38 cellular contexts compared by ENCODE assay signal in the genomic region with DNA sequence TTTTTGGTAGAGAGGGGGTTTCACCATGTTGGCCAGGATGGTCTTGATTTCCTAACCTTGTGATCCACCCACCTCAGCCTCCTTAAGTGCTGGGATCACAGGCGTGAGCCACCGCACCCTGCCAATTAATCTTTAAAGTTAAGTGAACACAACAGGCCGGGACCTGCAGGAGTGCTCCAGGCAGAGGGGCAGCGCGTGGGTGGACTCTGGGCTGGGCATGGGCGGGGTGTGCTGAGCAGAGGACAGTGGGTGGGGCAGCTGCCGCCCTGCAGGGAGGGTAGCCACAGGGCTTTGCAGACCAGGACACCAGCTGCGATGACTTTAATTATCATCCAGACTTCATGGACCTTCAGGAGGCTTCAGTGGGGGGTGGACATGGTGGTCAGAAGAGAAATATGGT. TPM values are rescaled to one million over a fixed set of nuclear protein-coding genes. Genes with fewer than 3 reads are reported as not detected.
"Had no signal": no experiment of that assay in that cellular context is flagged by ENCODE, and none has a peak within 500 bp of the region (broad histone marks: within the 10 kb centered on the region; RNA-seq: fewer than 3 reads in every experiment).

No MANE protein-coding gene starts in this region.

- H3K9me3 Mint-ChIP-seq: activated CD4-positive, alpha-beta memory T cell treated with anti-CD3 and anti-CD28 coated beads, Interleukin-2, amount 10 ng/mL, durations not matched to agents 7 days and 5 days; activated naive CD4-positive, alpha-beta T cell treated with anti-CD3 and anti-CD28 coated beads, Interleukin-2, amount 50 U/mL, for 72 hours; stimulated activated naive CD8-positive, alpha-beta T cell treated with anti-CD3 and anti-CD28 coated beads, Interleukin-15, amount 100 ng/mL, for 72 hours had no signal

- ATAC-seq: activated CD4-positive, CD25-positive, alpha-beta regulatory T cell treated with anti-CD3 and anti-CD28 coated beads, Interleukin-2, amount 50 U/mL, for 24 hours; activated naive CD4-positive, alpha-beta T cell treated with anti-CD3 and anti-CD28 coated beads, Interleukin-2, amount 50 U/mL, for 72 hours; heart left ventricle; naive thymus-derived CD8-positive, alpha-beta T cell; stimulated activated memory B cell treated with anti-CD40 and anti-IgM and Interleukin-4, amounts not matched to agents 10 μg/mL and 1 μg/mL and 100 μg/mL, for 72 hours; stimulated activated naive CD8-positive, alpha-beta T cell treated with anti-CD3 and anti-CD28 coated beads, Interleukin-15, amount 100 ng/mL, for 72 hours; T-helper 17 cell had no signal

- H3K27me3 ChIP-seq: cardiac muscle cell, neural progenitor cell, right atrium auricular region, upper lobe of left lung, vagina had no signal

- H3K4me1 ChIP-seq: heart left ventricle, neural progenitor cell, parathyroid adenoma, right atrium auricular region, upper lobe of left lung, vagina had no signal

- DNase-seq: activated CD4-positive, alpha-beta memory T cell treated with anti-CD3 and anti-CD28 coated beads, Interleukin-2, amount 10 ng/mL, durations not matched to agents 7 days and 5 days; activated CD4-positive, alpha-beta T cell treated with anti-CD3 and anti-CD28 coated beads for 48 hours; activated naive CD4-positive, alpha-beta T cell; activated T-cell treated with anti-CD3 and anti-CD28 coated beads, Interleukin-2, amount 50 U/mL, for 48 hours; cerebellar nuclear complex; dorsolateral prefrontal cortex; effector memory CD4-positive, alpha-beta T cell; erythroblast; foreskin fibroblast; hypothalamus; immature natural killer cell; kidney; midbrain; naive thymus-derived CD8-positive, alpha-beta T cell; occipital lobe; stimulated activated CD4-positive, alpha-beta T cell treated with anti-CD3 and anti-CD28 coated beads, Interleukin-1b, Interleukin-23, amount 100 ng/mL, for 48 hours; stimulated activated CD4-positive, alpha-beta T cell treated with anti-CD3 and anti-CD28 coated beads, Interleukin-4, amount 100 ng/mL, for 4 hours; stimulated activated CD8-positive, alpha-beta memory T cell treated with anti-CD3 and anti-CD28 coated beads, Interleukin-4, amount 100 ng/mL, for 48 hours; stimulated activated naive CD8-positive, alpha-beta T cell treated with anti-CD3 and anti-CD28 coated beads, Interleukin-15, amount 100 ng/mL, for 72 hours; substantia nigra; T-helper 17 cell; T1000; WERI-Rb-1 had no signal

- H3K4me3 Mint-ChIP-seq: activated CD4-positive, alpha-beta memory T cell treated with anti-CD3 and anti-CD28 coated beads, Interleukin-2, amount 10 ng/mL, durations not matched to agents 7 days and 5 days; immature natural killer cell; memory B cell; naive thymus-derived CD8-positive, alpha-beta T cell; neural progenitor cell; stimulated activated memory B cell treated with anti-CD40 and anti-IgM and Interleukin-4, amounts not matched to agents 10 μg/mL and 1 μg/mL and 100 μg/mL, for 72 hours; stimulated activated naive CD8-positive, alpha-beta T cell treated with anti-CD3 and anti-CD28 coated beads, Interleukin-15, amount 100 ng/mL, for 72 hours; T-helper 17 cell had no signal

- H3K27ac Mint-ChIP-seq: activated CD4-positive, alpha-beta memory T cell treated with anti-CD3 and anti-CD28 coated beads, Interleukin-2, amount 10 ng/mL, durations not matched to agents 7 days and 5 days; activated naive CD4-positive, alpha-beta T cell treated with anti-CD3 and anti-CD28 coated beads, Interleukin-2, amount 50 U/mL, for 72 hours; immature natural killer cell; memory B cell; naive thymus-derived CD8-positive, alpha-beta T cell; neural progenitor cell; stimulated activated memory B cell treated with anti-CD40 and anti-IgM and Interleukin-4, amounts not matched to agents 10 μg/mL and 1 μg/mL and 100 μg/mL, for 72 hours; stimulated activated naive CD8-positive, alpha-beta T cell treated with anti-CD3 and anti-CD28 coated beads, Interleukin-15, amount 100 ng/mL, for 72 hours; T-helper 17 cell had no signal

- H3K4me1 Mint-ChIP-seq: activated CD4-positive, alpha-beta memory T cell treated with anti-CD3 and anti-CD28 coated beads, Interleukin-2, amount 10 ng/mL, durations not matched to agents 7 days and 5 days; immature natural killer cell; memory B cell; naive thymus-derived CD8-positive, alpha-beta T cell; neural progenitor cell; stimulated activated memory B cell treated with anti-CD40 and anti-IgM and Interleukin-4, amounts not matched to agents 10 μg/mL and 1 μg/mL and 100 μg/mL, for 72 hours; stimulated activated naive CD8-positive, alpha-beta T cell treated with anti-CD3 and anti-CD28 coated beads, Interleukin-15, amount 100 ng/mL, for 72 hours had no signal

- H3K4me3 ChIP-seq: cardiac muscle cell, coronary artery, dorsolateral prefrontal cortex, heart left ventricle, neural progenitor cell, right atrium auricular region, smooth muscle cell, upper lobe of left lung, vagina had no signal

- H3K36me3 ChIP-seq: cardiac muscle cell, heart left ventricle, neural progenitor cell, right atrium auricular region, upper lobe of left lung, vagina, WERI-Rb-1 had no signal

- H3K27ac ChIP-seq: cardiac muscle cell, coronary artery, dorsolateral prefrontal cortex, heart left ventricle, neural progenitor cell, parathyroid adenoma, right atrium auricular region, upper lobe of left lung, vagina, WERI-Rb-1 had no signal

- H3K9me3 ChIP-seq: upper lobe of left lung, vagina had no signal

- H3K36me3 Mint-ChIP-seq: activated naive CD4-positive, alpha-beta T cell treated with anti-CD3 and anti-CD28 coated beads, Interleukin-2, amount 50 U/mL, for 72 hours; immature natural killer cell; memory B cell; naive thymus-derived CD8-positive, alpha-beta T cell; neural progenitor cell; stimulated activated memory B cell treated with anti-CD40 and anti-IgM and Interleukin-4, amounts not matched to agents 10 μg/mL and 1 μg/mL and 100 μg/mL, for 72 hours had no signal

RNA-seq across cellular contexts. Expression of a gene that starts 8.8 kb away (rescaled TPM):
- total RNA-seq: activated CD4-positive, alpha-beta memory T cell treated with anti-CD3 and anti-CD28 coated beads, Interleukin-2, amount 10 ng/mL, durations not matched to agents 7 days and 5 days; activated naive CD4-positive, alpha-beta T cell treated with anti-CD3 and anti-CD28 coated beads, Interleukin-2, amount 50 U/mL, for 72 hours; cardiac muscle cell; heart left ventricle; kidney; lower leg skin; naive thymus-derived CD8-positive, alpha-beta T cell; pulmonary artery endothelial cell; right atrium auricular region; smooth muscle cell; T-helper 17 cell; upper lobe of left lung; vagina had no signal

RNA-seq across cellular contexts. Expression of a gene that starts 35.3 kb away (rescaled TPM):
- total RNA-seq: activated CD4-positive, alpha-beta memory T cell treated with anti-CD3 and anti-CD28 coated beads, Interleukin-2, amount 10 ng/mL, durations not matched to agents 7 days and 5 days; activated naive CD4-positive, alpha-beta T cell treated with anti-CD3 and anti-CD28 coated beads, Interleukin-2, amount 50 U/mL, for 72 hours; heart left ventricle; kidney; lower leg skin; naive thymus-derived CD8-positive, alpha-beta T cell; pulmonary artery endothelial cell; right atrium auricular region; smooth muscle cell; T-helper 17 cell; upper lobe of left lung; vagina had no signal
